In genomic region chr2:64650722-64651338, GRCh38 we compare ENCODE assay signal across 13 cellular contexts. TPM values are rescaled to one million over a fixed set of nuclear protein-coding genes. Genes with fewer than 3 reads are reported as not detected.
DNase-seq lines count a peak whose midpoint lies in the region; ATAC-seq, FAIRE-seq and TF ChIP-seq lines count a peak whose summit lies in the region.
"Had no signal": no experiment of that assay in that cellular context is flagged by ENCODE, and none has a peak within 500 bp of the region (broad histone marks: within the 10 kb centered on the region; RNA-seq: fewer than 3 reads in every experiment).

No MANE protein-coding gene starts in this region.

- SMC1A ChIA-PET in GM12878 (lab: Charles Lee; ENCODE audit: uncharacterized antibody, unreplicated experiment): interaction anchor here (0.6 to 33.0 kb wide), 38 partner anchors 6 to 510 kb away, joined by 3 to 945 read pairs (median 6); partner anchors contain the start of gene AFTPH

- H3K27me3 Mint-ChIP-seq in Calu3 (ENCODE audit: unreplicated experiment): no peaks in the 10 kb centered on the region
- no peaks in the 10 kb centered on the region for H3K27me3 Mint-ChIP-seq in neural progenitor cell (ENCODE audit: insufficient read depth, low read depth)

- H3K36me3 ChIP-seq in Loucy (ENCODE audit: insufficient read depth, low read length) (no peaks in the 10 kb centered on the region), GM12878 (ENCODE audit: control insufficient read depth in 2 of 2, insufficient read depth in 2 of 2, low read length in 1 of 2) (no peaks in the 10 kb centered on the region), neural progenitor cell (no peaks in the 10 kb centered on the region)

- H3K9me3 ChIP-seq in Loucy (ENCODE audit: insufficient read depth, low read depth, low read length) (no peaks in the 10 kb centered on the region), GM12878 (replicated peaks; ENCODE audit: control insufficient read depth, insufficient read depth, low read length) (no peaks in the 10 kb centered on the region), neural progenitor cell (ENCODE audit: low read depth) (no peaks in the 10 kb centered on the region)

- H3K27ac ChIP-seq in GM12878 (ENCODE audit: control insufficient read depth, insufficient read depth): peak overlapping the region; percentile 77
- no peak overlapping the region for H3K27ac ChIP-seq in neural progenitor cell

- 7% methylated on average over 5 of the region's 5 CpGs for WGBS in GM12878 (ENCODE audit: insufficient coverage, insufficient replicate concordance, low lambda C conversion rate, missing lambda C conversion rate)

- BruUV-seq in Calu3 (replicated peaks; lab: Mats Ljungman, UMichigan): no TSS peak
- BruUV-seq in GM12878 (replicated peaks; lab: Mats Ljungman, UMichigan): no TSS peak

- TF ChIP-seq EP300 in GM12878 (IDR thresholded peaks at IDR 0.05; ENCODE audit: borderline replicate concordance in 1 of 2, control insufficient read depth in 1 of 2, low read depth in 2 of 2, low read length in 2 of 2): no peak

- H3K79me2 ChIP-seq in Loucy (ENCODE audit: insufficient read depth, low read length) (peaks cover 81% of the 10 kb centered on the region), GM12878 (ENCODE audit: control insufficient read depth, insufficient read depth, low read length) (peaks cover 98% of the 10 kb centered on the region), neural progenitor cell (ENCODE audit: low read depth) (peaks cover 73% of the 10 kb centered on the region)

- H3K27me3 ChIP-seq in Loucy (ENCODE audit: insufficient read depth, low read length, poor library complexity, severe bottlenecking) (no peaks in the 10 kb centered on the region), GM12878 (replicated peaks in 1 of 2; ENCODE audit: control insufficient read depth in 2 of 2, insufficient read depth in 2 of 2, low read length in 1 of 2) (no peaks in the 10 kb centered on the region), neural progenitor cell (no peaks in the 10 kb centered on the region)

- no peaks in the 10 kb centered on the region for H3K9me3 Mint-ChIP-seq in Calu3 (ENCODE audit: low read depth, unreplicated experiment)
- no peaks in the 10 kb centered on the region for H3K9me3 Mint-ChIP-seq in neural progenitor cell

- POLR2A ChIA-PET in GM12878 (lab: Charles Lee): interaction anchor here (0.6 to 11.4 kb wide), 18 partner anchors 8 to 282 kb away, joined by 3 to 195 read pairs (median 14); partner anchors contain the start of gene AFTPH

- H3K36me3 Mint-ChIP-seq in Calu3 (ENCODE audit: insufficient read depth, unreplicated experiment) (peaks cover 40% of the 10 kb centered on the region), neural progenitor cell (no peaks in the 10 kb centered on the region)

- RAD21 ChIA-PET in GM12878 (lab: Charles Lee; ENCODE audit: unreplicated experiment): interaction anchor here (0.7 to 15.4 kb wide), 30 partner anchors 6 to 519 kb away, joined by 3 to 514 read pairs (median 12); partner anchors contain the start of genes AFTPH and CEP68

- FAIRE-seq in GM12878 (lab: Jason Lieb, UNC) (no peak), H54 (lab: Jason Lieb, UNC) (no peak)
- FAIRE-seq: TTC549 had no signal

- H2AFZ ChIP-seq in Loucy (ENCODE audit: low read length) (no peak overlapping the region), GM12878 (ENCODE audit: control insufficient read depth, low read depth, low read length) (no peak overlapping the region), neural progenitor cell (replicated peaks) (no peak overlapping the region)

- peaks cover 62% of the 10 kb centered on the region for H3K4me1 ChIP-seq in Loucy (ENCODE audit: insufficient read depth, low read length, poor library complexity, severe bottlenecking)
- H3K4me1 ChIP-seq in GM12878 (ENCODE audit: control insufficient read depth, insufficient read depth, low read length): peaks cover 26% of the 10 kb centered on the region
- peaks cover 60% of the 10 kb centered on the region for H3K4me1 ChIP-seq in neural progenitor cell

- H3K27ac Mint-ChIP-seq in Calu3 (ENCODE audit: unreplicated experiment): no peak overlapping the region
- H3K27ac Mint-ChIP-seq in neural progenitor cell: no peak overlapping the region

- H3K4me1 Mint-ChIP-seq in Calu3 (ENCODE audit: low read depth, unreplicated experiment) (peaks cover 55% of the 10 kb centered on the region), neural progenitor cell (peaks cover 69% of the 10 kb centered on the region)

- peaks cover 73% of the 10 kb centered on the region for H4K20me1 ChIP-seq in Loucy (ENCODE audit: insufficient read depth, low read length, poor library complexity, severe bottlenecking)
- 0 out of 2 replicates have a peak, but pooled peaks cover 4% of the 10 kb centered on the region for H4K20me1 ChIP-seq in GM12878 (ENCODE audit: control insufficient read depth, insufficient read depth)
- peaks cover 70% of the 10 kb centered on the region for H4K20me1 ChIP-seq in neural progenitor cell (ENCODE audit: low read depth)

- H3K4me2 ChIP-seq in Loucy (ENCODE audit: low read depth, low read length, poor library complexity, severe bottlenecking): peak overlapping the region; percentile 92
- H3K4me2 ChIP-seq in GM12878 (ENCODE audit: control insufficient read depth, insufficient read depth): peak overlapping the region; percentile 78
- H3K4me2 ChIP-seq in neural progenitor cell: peak overlapping the region; percentile 88

- ATAC-seq in GM12878: peak; percentile 13
- ATAC-seq: sciatic nerve had no signal

- H3K4me3 Mint-ChIP-seq in Calu3 (ENCODE audit: low read depth, unreplicated experiment) (peak overlapping the region; percentile 78), neural progenitor cell (peak overlapping the region; percentile 38)

- in situ Hi-C loops in GM12878 (cut with MboI): no loop called here

- H3F3A ChIP-seq in Loucy (ENCODE audit: low read depth) (peaks cover 21% of the 10 kb centered on the region; the same call in 1 of the 2 replicates), neural progenitor cell (ENCODE audit: low read depth) (peaks cover 64% of the 10 kb centered on the region)

- CTCF ChIA-PET in Calu3 (lab: Charles Lee): interaction anchor here (0.8 to 3.8 kb wide), 6 partner anchors 44 to 214 kb away, joined by 3 to 15 read pairs (median 7); no protein-coding TSS in a partner anchor
- CTCF ChIA-PET in GM12878 (lab: Yijun Ruan, JAX): interaction anchor here (0.6 to 14.2 kb wide), 27 partner anchors 6 to 399 kb away, joined by 3 to 154 read pairs (median 7); partner anchors contain the start of gene AFTPH

- DNase-seq in Calu3: peak; percentile 39
- no peak for DNase-seq in GM12878 (ENCODE audit: low read depth, low spot score)
- no peak for DNase-seq in neural progenitor cell (ENCODE audit: low spot score)
- no peak for DNase-seq in stimulated activated CD4-positive, alpha-beta T cell treated with anti-CD3 and anti-CD28 coated beads, Interleukin-15, amount 100 ng/mL, for 24 hours
- no peak for DNase-seq in T1000 (lab: John Stamatoyannopoulos, UW)
- DNase-seq in H54 (ENCODE audit: insufficient read length, low spot score): no peak
- no peak for DNase-seq in epidermal melanocyte (ENCODE audit: insufficient read length, low spot score)
- DNase-seq: activated naive CD4-positive, alpha-beta T cell treated with anti-CD3 and anti-CD28 coated beads, Interleukin-2, amount 50 U/mL, for 16 hours; DMS79; NCI-H446 had no signal

- H3K4me3 ChIP-seq in Loucy (ENCODE audit: low read length, poor library complexity, severe bottlenecking) (peak overlapping the region; percentile 92), GM12878 (peak overlapping the region; percentile 95), neural progenitor cell (no peak overlapping the region)

- no peak for TF ChIP-seq CTCF in Calu3 (IDR thresholded peaks at IDR 0.05; ENCODE audit: unreplicated experiment)
- TF ChIP-seq CTCF in Loucy (conservative IDR thresholded peaks at IDR 0.05; ENCODE audit: low read length): no peak
- TF ChIP-seq CTCF in GM12878 (IDR thresholded peaks at IDR 0.05 in 2 of 3, conservative IDR thresholded peaks at IDR 0.05 in 1 of 3; ENCODE audit: control insufficient read depth in 2 of 3, extremely low read depth in 1 of 3, insufficient read depth in 1 of 3, low read depth in 3 of 3, low read length in 3 of 3): no peak
- TF ChIP-seq CTCF in neural progenitor cell (IDR thresholded peaks at IDR 0.05): no peak

- peak overlapping the region; percentile 90 for H3K9ac ChIP-seq in Loucy (ENCODE audit: low read depth, low read length, poor library complexity, severe bottlenecking)
- H3K9ac ChIP-seq in GM12878 (ENCODE audit: control insufficient read depth, insufficient read depth, low read length): peak overlapping the region; percentile 85
- H3K9ac ChIP-seq in neural progenitor cell: no peak overlapping the region

- intact Hi-C loops in Calu3 (cut with micrococcal nuclease; ENCODE audit: unreplicated experiment): no loop called here
- intact Hi-C loops in GM12878 (cut with micrococcal nuclease; ENCODE audit: unreplicated experiment): loop anchor here (5.0 kb wide), 2 partner anchors 266 to 336 kb away; partner anchors contain the start of gene SLC1A4

- no peak for TF ChIP-seq RAD21 in GM12878 (IDR thresholded peaks at IDR 0.05; ENCODE audit: insufficient read depth, low read depth, low read length)

- TF ChIP-seq POLR2A in GM12878 (IDR thresholded peaks at IDR 0.05; ENCODE audit: low read depth, low read length): no peak
- no peak for TF ChIP-seq POLR2A in H54 (IDR thresholded peaks at IDR 0.05; ENCODE audit: low read depth, low read length)

- H3K9me2 ChIP-seq in Loucy (replicated peaks; ENCODE audit: low read depth, low read length): no peaks in the 10 kb centered on the region

TF ChIP-seq in GM12878, 131 proteins besides CTCF, POLR2A, EP300 and RAD21 (continues in another document):
- no peak for TF ChIP-seq NFXL1 (IDR thresholded peaks at IDR 0.05; ENCODE audit: borderline replicate concordance)

RNA-seq across cellular contexts. Expression of gene SERTAD2, which starts 2.9 kb away (rescaled TPM):
- total RNA-seq in Calu3 (2022): 19.2 and 19.4 TPM in 2 replicates
- total RNA-seq in GM12878 (2013; cell fraction: nucleolus; rRNA removed): 31.9 and 37.0 TPM in 2 replicates
- 11.5 and 14.4 TPM in 2 replicates for total RNA-seq in GM12878 (2014; rRNA removed)
- 12.0 and 12.5 TPM in 2 replicates for total RNA-seq in GM12878 (2014; rRNA removed; fragmentation: Illumina TruSeq; extraction: Trizol)
- total RNA-seq in GM12878 (2021): 27.8 and 28.5 TPM in 2 replicates
- polyA plus RNA-seq in GM12878 (2011; ENCODE audit: low read depth): 27.5 TPM
- polyA plus RNA-seq in GM12878 (2011; rRNA removed): 22.5 and 23.5 TPM in 2 replicates
- polyA plus RNA-seq in GM12878 (2011; cell fraction: cytosol; rRNA removed): 27.5 and 27.6 TPM in 2 replicates
- polyA plus RNA-seq in GM12878 (2011; cell fraction: nucleus; rRNA removed): 30.6 and 44.1 TPM in 2 replicates
- 19.6 and 29.4 TPM in 2 replicates for polyA plus RNA-seq in GM12878 (2012)
- polyA plus RNA-seq in GM12878 (2014; fragmentation: Illumina TruSeq; extraction: Trizol): 24.8 and 25.0 TPM in 2 replicates
- polyA plus RNA-seq in GM12878 (2014; fragmentation: Nextera tagmentation; extraction: Ambion mirVana): 1 to 10 TPM; 7.9 TPM
- polyA plus RNA-seq in GM12878 (2014; rRNA removed): 28.6 and 28.7 TPM in 2 replicates
- polyA plus RNA-seq in GM12878 (2016; fragmentation: Nextera tagmentation; extraction: Ambion mirVana): 10 to 100 TPM; 19.4 to 20.8 TPM
- 30.0 and 30.9 TPM in 2 replicates for polyA minus RNA-seq in GM12878 (2011; rRNA and poly(A)+ RNA removed)
- polyA minus RNA-seq in GM12878 (2011; cell fraction: cytosol; rRNA and poly(A)+ RNA removed): 20.3 and 32.3 TPM in 2 replicates
- 59.5 and 130 TPM in 2 replicates for polyA minus RNA-seq in GM12878 (2011; cell fraction: nucleus; rRNA and poly(A)+ RNA removed)
- total RNA-seq in neural progenitor cell (ENCODE audit: low replicate concordance): 12.2 and 19.1 TPM in 2 replicates
